Comparison of ENCODE assay signal across 15 cellular contexts in the genomic region with DNA sequence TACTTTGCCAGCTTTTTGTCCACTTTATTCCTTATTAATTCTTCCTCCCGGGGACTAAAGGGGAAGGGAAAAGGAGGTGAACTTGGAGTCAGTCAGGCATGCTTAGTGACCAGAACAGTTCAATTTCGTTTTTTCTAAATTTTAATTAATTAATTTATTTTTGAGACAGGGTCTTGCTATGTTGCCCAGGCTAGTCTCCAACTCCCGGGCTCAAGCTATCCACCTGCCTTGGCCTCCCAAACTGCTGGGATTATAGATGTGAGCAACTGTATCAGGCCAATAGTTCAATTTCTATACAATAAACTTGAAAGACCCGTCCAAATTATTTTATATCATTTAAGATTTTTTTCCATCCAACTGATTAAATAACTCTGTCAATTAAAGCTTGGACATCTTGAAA. TPM values are rescaled to one million over a fixed set of nuclear protein-coding genes. Genes with fewer than 3 reads are reported as not detected.
DNase-seq lines count a peak whose midpoint lies in the region; ATAC-seq and TF ChIP-seq lines count a peak whose summit lies in the region.
"Had no signal": no experiment of that assay in that cellular context is flagged by ENCODE, and none has a peak within 500 bp of the region (broad histone marks: within the 10 kb centered on the region; RNA-seq: fewer than 3 reads in every experiment).

No MANE protein-coding gene starts in this region.

- peak overlapping the region; percentile 89 for H2AFZ ChIP-seq in DND-41 (ENCODE audit: low read depth, low read length)
- peak overlapping the region; percentile 96; the same call in 1 of the 2 replicates for H2AFZ ChIP-seq in OCI-LY7 (ENCODE audit: low read length)

- intact Hi-C loops in OCI-LY7 (cut with micrococcal nuclease; ENCODE audit: unreplicated experiment): loop anchor here (5.0 kb wide), 1 partner anchor 151 kb away; a partner anchor contains a TSS
- intact Hi-C loops in gastrocnemius medialis (cut with DNase I; ENCODE audit: low total_unique reads): loop anchor here (5.0 to 10.0 kb wide), 3 partner anchors 151 to 1287 kb away; a partner anchor contains a TSS

- H3K27me3 ChIP-seq in DND-41 (ENCODE audit: insufficient read depth, low read length, poor library complexity) (no peaks in the 10 kb centered on the region), endocrine pancreas (ENCODE audit: control insufficient read depth, insufficient read depth, low read length) (no peaks in the 10 kb centered on the region), gastrocnemius medialis (no peaks in the 10 kb centered on the region)

- POLR2A ChIA-PET in OCI-LY7 (lab: Charles Lee): interaction anchor here (0.6 to 1.1 kb wide), 3 partner anchors 9 to 170 kb away, joined by 3 to 7 read pairs (median 3); no protein-coding TSS in a partner anchor

- CTCF ChIA-PET in OCI-LY7 (lab: Charles Lee; ENCODE audit: unreplicated experiment): interaction anchor here (0.6 kb wide), 1 partner anchor 72 kb away, joined by 3 read pairs; no protein-coding TSS in a partner anchor

- H4K20me1 ChIP-seq in DND-41 (ENCODE audit: insufficient read depth, low read length) (peaks cover 27% of the 10 kb centered on the region), OCI-LY7 (ENCODE audit: insufficient read depth, low read length) (peaks cover 15% of the 10 kb centered on the region)

- BruUV-seq in OCI-LY7 (replicated peaks; lab: Mats Ljungman, UMichigan): no TSS peak

- peak overlapping the region; percentile 92; the same call in 1 of the 2 replicates for H3K9ac ChIP-seq in DND-41 (ENCODE audit: low read depth, low read length)
- no peak overlapping the region for H3K9ac ChIP-seq in endocrine pancreas (ENCODE audit: control insufficient read depth, insufficient read depth, low read length)

- TF ChIP-seq CTCF in DND-41 (IDR thresholded peaks at IDR 0.05; ENCODE audit: borderline replicate concordance, extremely low read depth, low read length, poor library complexity, severe bottlenecking) (no peak), OCI-LY7 (conservative IDR thresholded peaks at IDR 0.05; ENCODE audit: low read length) (no peak), gastrocnemius medialis (IDR thresholded peaks at IDR 0.05 in 4 of 5, conservative IDR thresholded peaks at IDR 0.05 in 1 of 5) (no peak)

- in situ Hi-C loops in gastrocnemius medialis (cut with MboI; ENCODE audit: low sequenced_read_pairs in 4 of 4): no loop called here

- H3K79me2 ChIP-seq in DND-41 (ENCODE audit: insufficient read depth, low read length) (peaks cover 35% of the 10 kb centered on the region), OCI-LY7 (ENCODE audit: insufficient read depth, low read depth, low read length) (peaks cover 44% of the 10 kb centered on the region)

- H3K9me3 ChIP-seq in DND-41 (ENCODE audit: insufficient read depth, low read length, severe bottlenecking): no peaks in the 10 kb centered on the region
- H3K9me3 ChIP-seq in OCI-LY7 (ENCODE audit: low read length): no peaks in the 10 kb centered on the region
- no peaks in the 10 kb centered on the region for H3K9me3 ChIP-seq in endocrine pancreas (ENCODE audit: control insufficient read depth, low read length)
- H3K9me3 ChIP-seq in gastrocnemius medialis: no peaks in the 10 kb centered on the region

- H3K4me2 ChIP-seq in DND-41 (ENCODE audit: insufficient read depth, low read length) (peak overlapping the region; percentile 88), OCI-LY7 (ENCODE audit: low read length) (peak overlapping the region; percentile 76)

- H3K9me2 ChIP-seq in OCI-LY7 (ENCODE audit: insufficient read depth, low read length): no peaks in the 10 kb centered on the region

- H3K36me3 ChIP-seq in DND-41 (ENCODE audit: insufficient read depth, low read length): peaks cover 30% of the 10 kb centered on the region
- peaks cover 24% of the 10 kb centered on the region for H3K36me3 ChIP-seq in OCI-LY7 (ENCODE audit: insufficient read depth, low read length)
- no peaks in the 10 kb centered on the region for H3K36me3 ChIP-seq in endocrine pancreas (ENCODE audit: control insufficient read depth, insufficient read depth, low read length)
- H3K36me3 ChIP-seq in gastrocnemius medialis: peaks cover 0 to 6% of the 10 kb centered on the region in 2 donors

- DNase-seq in DND-41 (no peak), OCI-LY7 (ENCODE audit: low spot score) (no peak), gastrocnemius medialis (no peak), islet precursor cell (no peak), COLO829 (ENCODE audit: low spot score) (no peak)
- DNase-seq: activated CD4-positive, alpha-beta T cell treated with anti-CD3 and anti-CD28 coated beads for 36 hours; activated naive CD4-positive, alpha-beta T cell treated with Interleukin-2 at 50 U/mL for 16 hours; foreskin melanocyte; left colon; NCI-H1930; NCI-H82; stimulated activated CD4-positive, alpha-beta T cell treated with anti-CD3 and anti-CD28 coated beads, Interleukin-4, amount 100 ng/mL, for 4 hours had no signal

- H3K4me1 ChIP-seq in DND-41 (ENCODE audit: insufficient read depth, low read length): peaks cover 59% of the 10 kb centered on the region
- peaks cover 61% of the 10 kb centered on the region for H3K4me1 ChIP-seq in OCI-LY7 (ENCODE audit: insufficient read depth, low read length, poor library complexity, severe bottlenecking)
- H3K4me1 ChIP-seq in endocrine pancreas (ENCODE audit: control insufficient read depth, insufficient read depth, low read length): peaks cover 18% of the 10 kb centered on the region
- H3K4me1 ChIP-seq in gastrocnemius medialis: peaks cover 31 to 33% of the 10 kb centered on the region in 2 donors

- TF ChIP-seq POLR2A in gastrocnemius medialis (IDR thresholded peaks at IDR 0.05): no peak

- H3K27ac ChIP-seq in DND-41 (ENCODE audit: low read length) (no peak overlapping the region), OCI-LY7 (ENCODE audit: low read depth, low read length, poor library complexity, severe bottlenecking) (peak overlapping the region; percentile 75), gastrocnemius medialis (peak overlapping the region; percentile 96 to 99 (median 97))

- ATAC-seq in DND-41 (ENCODE audit: insufficient read depth, low read depth): no peak
- ATAC-seq in gastrocnemius medialis: no peak
- no peak for ATAC-seq in GM19452 (IDR thresholded peaks at IDR 0.05; ENCODE audit: unreplicated experiment)
- no peak for ATAC-seq in HG03175 (IDR thresholded peaks at IDR 0.05; ENCODE audit: unreplicated experiment)
- ATAC-seq: activated CD4-positive, alpha-beta T cell treated with anti-CD3 and anti-CD28 coated beads for 36 hours; left colon had no signal

- peak overlapping the region in 1 of 2 experiments; percentile 85; a peak in 1 of 4 replicates for H3K4me3 ChIP-seq in DND-41 (ENCODE audit: low read depth in 1 of 2, low read length in 2 of 2)
- H3K4me3 ChIP-seq in OCI-LY7 (ENCODE audit: low read depth, low read length, poor library complexity, severe bottlenecking): peak overlapping the region; percentile 97
- peak overlapping the region; percentile 63 for H3K4me3 ChIP-seq in endocrine pancreas (ENCODE audit: control insufficient read depth, insufficient read depth, low read length)
- no peak overlapping the region for H3K4me3 ChIP-seq in gastrocnemius medialis

RNA-seq across cellular contexts. Expression of a gene that starts 1.3 kb away (rescaled TPM):
- total RNA-seq in OCI-LY7 (2014; rRNA removed; shearing (Covaris generic)): 50.9 and 58.2 TPM in 2 replicates
- total RNA-seq in OCI-LY7 (2022) (52.1 and 52.3 TPM in 2 replicates), gastrocnemius medialis (10 to 100 TPM in 3 of 4 donors, 1 to 10 TPM in 1; 9.2 to 23.0 (median 20.1) TPM)

RNA-seq across cellular contexts. Expression of a gene that starts 57.8 kb away (rescaled TPM):
- total RNA-seq in OCI-LY7 (2014; rRNA removed; shearing (Covaris generic)): 0.41 TPM in 1 of 2 replicates, not detected in the other
- 0.17 and 0.21 TPM in 2 replicates for total RNA-seq in OCI-LY7 (2022)
- total RNA-seq in gastrocnemius medialis: 1 to 10 TPM in 1 of 4 donors, under 1 TPM in 3; 0.46 to 1.1 (median 0.52) TPM

Comparison
In these comparisons a context has a peak if more than half of its experiments do, and no peak if none do; other contexts are left out.
1. H3K4me3 ChIP-seq: peak in OCI-LY7 (single experiment) and endocrine pancreas (single experiment); none in gastrocnemius medialis (0 of 4).